In the genomic region with DNA sequence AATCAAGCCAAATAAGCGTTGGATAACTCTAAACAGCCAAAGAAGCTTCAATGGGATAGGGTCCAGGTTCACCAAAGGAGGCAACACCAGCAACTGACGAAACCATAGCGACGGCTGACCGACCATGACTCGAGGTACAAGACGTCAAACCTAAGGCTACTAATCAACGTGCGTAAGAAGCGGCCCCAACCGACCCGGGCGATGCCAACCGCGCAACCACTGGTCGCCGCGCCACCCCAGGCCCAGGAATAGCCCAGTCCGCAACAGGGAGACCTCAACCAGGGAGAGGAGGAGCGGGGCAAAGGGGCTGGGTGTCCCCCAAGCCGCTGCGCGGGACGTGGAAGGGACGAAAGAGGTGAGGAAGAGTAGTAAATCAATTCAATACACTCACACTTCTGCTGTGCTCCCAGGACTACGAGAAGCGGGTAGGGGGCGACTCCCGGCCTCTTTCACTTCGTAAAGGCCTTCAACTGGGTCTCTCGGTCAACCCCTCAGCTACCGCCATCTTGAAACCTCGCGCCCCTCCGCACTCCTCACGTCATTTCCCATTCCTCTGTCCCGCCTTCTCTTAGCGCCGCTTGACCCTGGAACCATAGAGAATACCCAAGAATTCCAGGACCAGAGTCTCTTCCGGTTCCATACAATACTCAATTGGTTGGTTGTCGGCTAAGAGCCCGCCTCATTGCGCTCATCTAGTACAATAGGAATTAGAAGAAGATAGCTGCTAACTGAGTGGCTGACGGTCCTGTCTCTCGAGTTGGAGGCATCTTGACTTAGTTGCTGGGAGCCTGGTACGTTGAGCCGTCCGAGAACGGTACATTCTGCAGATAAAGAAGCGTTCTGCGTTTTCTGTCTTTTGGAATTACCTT, we compare ENCODE assay signal across 8 cellular contexts. TPM values are rescaled to one million over a fixed set of nuclear protein-coding genes. Genes with fewer than 3 reads are reported as not detected.
DNase-seq lines count a peak whose midpoint lies in the region; ATAC-seq, FAIRE-seq and TF ChIP-seq lines count a peak whose summit lies in the region.

A gene with protein sequence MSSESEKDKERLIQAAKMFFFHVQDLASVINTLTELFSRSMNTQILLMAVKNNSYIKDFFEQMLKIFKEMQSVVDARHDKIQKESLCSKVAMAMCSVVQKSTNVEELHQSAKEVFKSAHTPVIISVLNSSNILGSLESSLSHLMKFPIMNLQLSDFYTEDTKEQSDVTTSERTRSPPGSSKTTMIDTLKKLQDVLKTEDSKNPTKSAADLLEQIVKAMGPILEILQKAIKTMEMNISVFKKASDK (plus strand): TSS at position 710 of the 869 bp plus-strand sequence. CDS start 19,266 bp downstream, outside the sequence.
A gene (minus strand): TSS at position 518 of the 869 bp plus-strand sequence. CDS start 2,095 bp downstream, outside the sequence.

- no peak for FAIRE-seq in D721Med (lab: Jason Lieb, UNC)

- H3K36me3 ChIP-seq in HUES48 (ENCODE audit: control insufficient read depth, insufficient read depth, low read length) (peaks cover 29% of the 10 kb centered on the region), NT2/D1 (ENCODE audit: insufficient read depth, insufficient read length, low read length) (peaks cover 38% of the 10 kb centered on the region)

- H3K27ac ChIP-seq in HUES48 (ENCODE audit: low read depth, low read length) = peak within 1 kb of the TSS; percentile 81

- peak; percentile 99 for ATAC-seq in GM21447 (IDR thresholded peaks at IDR 0.05; ENCODE audit: unreplicated experiment)

- DNase-seq in D721Med (ENCODE audit: insufficient read length, low spot score) (peak; percentile 64), NT2/D1 (ENCODE audit: low read depth, low spot score) (peak; percentile 100), endothelial cell (ENCODE audit: low spot score) (peak; percentile 84), mesenteric fat pad (ENCODE audit: low spot score) (peak; percentile 93)
- DNase-seq in activated CD8-positive, alpha-beta memory T cell treated with anti-CD3 and anti-CD28 coated beads, Interleukin-2, amount 50 U/mL, for 24 hours (ENCODE audit: extremely low read depth) = peak; percentile 82
- DNase-seq in stimulated activated CD8-positive, alpha-beta memory T cell treated with anti-CD3 and anti-CD28 coated beads, Interleukin-15, amount 100 ng/mL, for 1 hour (ENCODE audit: low read depth) = peak; percentile 68

- no peak within 1 kb of the TSS for H3K4me3 Mint-ChIP-seq in endothelial cell (ENCODE audit: unreplicated experiment)

- H3K27ac Mint-ChIP-seq in endothelial cell (ENCODE audit: unreplicated experiment) = no peak within 1 kb of the TSS

- TF ChIP-seq CTCF in D721Med (IDR thresholded peaks at IDR 0.05; ENCODE audit: insufficient read depth, missing control alignments) (no peak), endothelial cell (IDR thresholded peaks at IDR 0.05; ENCODE audit: unreplicated experiment) (no peak)

- peaks cover 12% of the 10 kb centered on the region for H3K4me1 ChIP-seq in HUES48 (ENCODE audit: control insufficient read depth, insufficient read depth, low read length)
- H3K4me1 ChIP-seq in NT2/D1 (ENCODE audit: insufficient read depth, insufficient read length) = no peaks in the 10 kb centered on the region

- H3K9ac ChIP-seq in HUES48 (ENCODE audit: low read depth, low read length) (peak within 1 kb of the TSS; percentile 88), NT2/D1 (ENCODE audit: insufficient read length, low read depth) (peak within 1 kb of the TSS; percentile 97)

- H3K9me3 ChIP-seq in HUES48 (ENCODE audit: control insufficient read depth, insufficient read depth, low read length) (no peaks in the 10 kb centered on the region), NT2/D1 (ENCODE audit: insufficient read depth, low read length) (no peaks in the 10 kb centered on the region)

- H3K36me3 Mint-ChIP-seq in endothelial cell (ENCODE audit: low read depth, unreplicated experiment) = peaks cover 4% of the 10 kb centered on the region

- H3K4me3 ChIP-seq in HUES48 (ENCODE audit: low read depth, low read length) (peak within 1 kb of the TSS; percentile 85), NT2/D1 (ENCODE audit: insufficient read length, low read depth) (peak within 1 kb of the TSS; percentile 98)

- no peaks in the 10 kb centered on the region for H3K9me3 Mint-ChIP-seq in endothelial cell (ENCODE audit: unreplicated experiment)

- H3K4me1 Mint-ChIP-seq in endothelial cell (ENCODE audit: unreplicated experiment) = no peaks in the 10 kb centered on the region

- H3K27me3 ChIP-seq in HUES48 (ENCODE audit: control insufficient read depth, insufficient read depth, low read length) = no peaks in the 10 kb centered on the region
- no peaks in the 10 kb centered on the region for H3K27me3 ChIP-seq in NT2/D1 (ENCODE audit: insufficient read depth, insufficient read length)

- H3K27me3 Mint-ChIP-seq in endothelial cell (ENCODE audit: unreplicated experiment) = no peaks in the 10 kb centered on the region

RNA-seq across cellular contexts. Expression of the first gene that starts in this region (rescaled TPM):
- 1.8 TPM for total RNA-seq in endothelial cell (ENCODE audit: unreplicated experiment)
- 0.51 TPM for total RNA-seq in mesenteric fat pad

RNA-seq across cellular contexts. Expression of the second gene that starts in this region (rescaled TPM):
- total RNA-seq in endothelial cell (ENCODE audit: unreplicated experiment) (64.6 TPM), mesenteric fat pad (45.4 TPM)

Comparison
In these comparisons a context has a peak if more than half of its experiments do, and no peak if none do; other contexts are left out.
1. Peak in every context shown above with its lines: DNase-seq, ATAC-seq, H3K4me3 ChIP-seq and H3K27ac ChIP-seq.